ENCODE assay signal across 20 cellular contexts in genomic region chr13:99385940-99386339, GRCh38.
DNase-seq lines count a peak whose midpoint lies in the region; ATAC-seq and TF ChIP-seq lines count a peak whose summit lies in the region.
"Had no signal": no experiment of that assay in that cellular context is flagged by ENCODE, and none has a peak within 500 bp of the region (broad histone marks: within the 10 kb centered on the region; RNA-seq: fewer than 3 reads in every experiment).

No MANE protein-coding gene starts in this region.

- 78 to 94% methylated on average over 5 to 6 of the region's 6 CpGs for WGBS in lower leg skin, 2 donors

- H3K4me1 Mint-ChIP-seq in activated CD4-positive, alpha-beta T cell treated with anti-CD3 and anti-CD28 coated beads, Interleukin-2, amount 10 ng/mL, durations not matched to agents 24 days and 14 days, result peaks cover 58% of the 10 kb centered on the region
- H3K4me1 Mint-ChIP-seq in Caco-2 (ENCODE audit: low read depth, unreplicated experiment), result no peaks in the 10 kb centered on the region
- peaks cover 78% of the 10 kb centered on the region for H3K4me1 Mint-ChIP-seq in activated CD8-positive, alpha-beta T cell treated with anti-CD3 and anti-CD28 coated beads for 36 hours (ENCODE audit: low read depth)
- peaks cover 39 to 43% of the 10 kb centered on the region in 2 donors for H3K4me1 Mint-ChIP-seq in natural killer cell treated with Interleukin-12 subunit alpha and Interleukin-12 subunit beta and Interleukin-15 and Interleukin-18, amount 100 ng/mL, for 72 hours (ENCODE audit: low read depth in 2 of 2)

- intact Hi-C loops in activated CD4-positive, alpha-beta T cell treated with anti-CD3 and anti-CD28 coated beads, Interleukin-2, amount 10 ng/mL, durations not matched to agents 24 days and 14 days (cut with micrococcal nuclease), result loop anchor here (2.0 kb wide), 2 partner anchors 31 to 79 kb away; partner anchors contain the start of gene GPR183
- intact Hi-C loops in Caco-2 (cut with micrococcal nuclease; ENCODE audit: unreplicated experiment), result no loop called here
- intact Hi-C loops in activated CD8-positive, alpha-beta T cell treated with anti-CD3 and anti-CD28 coated beads for 36 hours (cut with micrococcal nuclease), result loop anchor here (2.0 kb wide), 1 partner anchor 29 kb away; no protein-coding TSS in a partner anchor
- intact Hi-C loops in lower leg skin (cut with DNase I; ENCODE audit: low total_unique reads), result no loop called here

- no peaks in the 10 kb centered on the region for H3K27me3 Mint-ChIP-seq in activated CD4-positive, alpha-beta T cell treated with anti-CD3 and anti-CD28 coated beads, Interleukin-2, amount 10 ng/mL, durations not matched to agents 24 days and 14 days
- no peaks in the 10 kb centered on the region for H3K27me3 Mint-ChIP-seq in Caco-2 (ENCODE audit: insufficient read depth, unreplicated experiment)
- H3K27me3 Mint-ChIP-seq in activated CD8-positive, alpha-beta T cell treated with anti-CD3 and anti-CD28 coated beads for 36 hours, result no peaks in the 10 kb centered on the region
- peaks cover 0 to 4% of the 10 kb centered on the region in 2 donors for H3K27me3 Mint-ChIP-seq in natural killer cell treated with Interleukin-12 subunit alpha and Interleukin-12 subunit beta and Interleukin-15 and Interleukin-18, amount 100 ng/mL, for 72 hours
- H3K27me3 Mint-ChIP-seq: naive B cell had no signal

- no peak overlapping the region for H3K4me3 Mint-ChIP-seq in activated CD4-positive, alpha-beta T cell treated with anti-CD3 and anti-CD28 coated beads, Interleukin-2, amount 10 ng/mL, durations not matched to agents 24 days and 14 days
- no peak overlapping the region for H3K4me3 Mint-ChIP-seq in Caco-2 (ENCODE audit: unreplicated experiment)
- no peak overlapping the region for H3K4me3 Mint-ChIP-seq in activated CD8-positive, alpha-beta T cell treated with anti-CD3 and anti-CD28 coated beads for 36 hours
- no peak overlapping the region for H3K4me3 Mint-ChIP-seq in natural killer cell treated with Interleukin-12 subunit alpha and Interleukin-12 subunit beta and Interleukin-15 and Interleukin-18, amount 100 ng/mL, for 72 hours
- H3K4me3 Mint-ChIP-seq: naive B cell had no signal

- POLR2A ChIA-PET in Caco-2 (lab: Charles Lee), result no interaction called here
- POLR2A ChIA-PET in activated CD8-positive, alpha-beta T cell treated with anti-CD3 and anti-CD28 coated beads for 36 hours (lab: Charles Lee), result interaction anchor here (4.7 kb wide), 1 partner anchor 49 kb away, joined by 30 read pairs; no protein-coding TSS in a partner anchor

- ATAC-seq in activated CD8-positive, alpha-beta T cell treated with anti-CD3 and anti-CD28 coated beads for 36 hours, result no peak
- no peak for ATAC-seq in natural killer cell treated with Interleukin-12 subunit alpha and Interleukin-12 subunit beta and Interleukin-15 and Interleukin-18, amount 100 ng/mL, for 72 hours
- ATAC-seq: foreskin keratinocyte, psoas muscle had no signal

- TF ChIP-seq CTCF in Caco-2 (IDR thresholded peaks at IDR 0.05; ENCODE audit: insufficient read depth in 1 of 2, low read depth in 1 of 2, low read length in 1 of 2, severe bottlenecking in 1 of 2, unreplicated experiment in 1 of 2) (no peak), lower leg skin (IDR thresholded peaks at IDR 0.05) (no peak)
- no peak for TF ChIP-seq CTCF in activated CD8-positive, alpha-beta T cell treated with anti-CD3 and anti-CD28 coated beads for 36 hours (IDR thresholded peaks at IDR 0.05)

- TF ChIP-seq POLR2A in lower leg skin (IDR thresholded peaks at IDR 0.05), result no peak

- H3K4me3 ChIP-seq in Caco-2 (ENCODE audit: low read depth, low read length), result no peak overlapping the region
- no peak overlapping the region for H3K4me3 ChIP-seq in lower leg skin (ENCODE audit: low read depth, poor library complexity, severe bottlenecking)
- H3K4me3 ChIP-seq: GM12878, left ventricle myocardium inferior, psoas muscle, stomach had no signal

- no peaks in the 10 kb centered on the region for H3K4me1 ChIP-seq in Caco-2
- H3K4me1 ChIP-seq: foreskin keratinocyte, psoas muscle had no signal

- H3K27ac Mint-ChIP-seq in activated CD4-positive, alpha-beta T cell treated with anti-CD3 and anti-CD28 coated beads, Interleukin-2, amount 10 ng/mL, durations not matched to agents 24 days and 14 days, result peak overlapping the region; percentile 42
- no peak overlapping the region for H3K27ac Mint-ChIP-seq in Caco-2 (ENCODE audit: unreplicated experiment)
- H3K27ac Mint-ChIP-seq in activated CD8-positive, alpha-beta T cell treated with anti-CD3 and anti-CD28 coated beads for 36 hours, result peak overlapping the region; percentile 23
- no peak overlapping the region for H3K27ac Mint-ChIP-seq in natural killer cell treated with Interleukin-12 subunit alpha and Interleukin-12 subunit beta and Interleukin-15 and Interleukin-18, amount 100 ng/mL, for 72 hours

- BruUV-seq in Caco-2 (replicated peaks; lab: Mats Ljungman, UMichigan), result TSS peak; percentile 83

- CTCF ChIA-PET in Caco-2 (lab: Charles Lee), result no interaction called here
- CTCF ChIA-PET in activated CD8-positive, alpha-beta T cell treated with anti-CD3 and anti-CD28 coated beads for 36 hours (lab: Charles Lee), result interaction anchor here (1.2 to 19.3 kb wide), 13 partner anchors 11 to 210 kb away, joined by 3 to 395 read pairs (median 19); partner anchors contain the start of gene UBAC2

- no peaks in the 10 kb centered on the region for H3K27me3 ChIP-seq in Caco-2 (replicated peaks; ENCODE audit: control insufficient read depth, insufficient read depth, low read length)
- H3K27me3 ChIP-seq: foreskin keratinocyte, stomach had no signal

- no peak for DNase-seq in activated CD4-positive, alpha-beta T cell treated with anti-CD3 and anti-CD28 coated beads, Interleukin-2, amount 10 ng/mL, durations not matched to agents 24 days and 14 days
- no peak for DNase-seq in activated CD4-positive, alpha-beta T cell treated with anti-CD3 and anti-CD28 coated beads, Interleukin-2, amount 50 U/mL, for 1 hour
- DNase-seq in Caco-2 (peak in 1 of 2 experiments; percentile 3), lower leg skin (ENCODE audit: low spot score in 2 of 2) (peak; percentile 12 to 68), NK-92 (lab: John Stamatoyannopoulos, UW; ENCODE audit: unreplicated experiment) (no peak), kidney tubule cell (ENCODE audit: low spot score) (no peak)
- no peak for DNase-seq in activated CD8-positive, alpha-beta T cell treated with anti-CD3 and anti-CD28 coated beads for 36 hours
- DNase-seq in natural killer cell treated with Interleukin-12 subunit alpha and Interleukin-12 subunit beta and Interleukin-15 and Interleukin-18, amount 100 ng/mL, for 72 hours (ENCODE audit: low spot score), result no peak
- DNase-seq: amniotic stem cell, foreskin keratinocyte, GOT3, KG1, left ventricle myocardium inferior, naive B cell, NCI-H1105, NCI-H2107, NCI-H82, psoas muscle, stomach had no signal

- peaks cover 32% of the 10 kb centered on the region for H3K36me3 Mint-ChIP-seq in activated CD4-positive, alpha-beta T cell treated with anti-CD3 and anti-CD28 coated beads, Interleukin-2, amount 10 ng/mL, durations not matched to agents 24 days and 14 days (ENCODE audit: low read depth)
- H3K36me3 Mint-ChIP-seq in Caco-2 (ENCODE audit: insufficient read depth, unreplicated experiment), result peaks cover 18% of the 10 kb centered on the region
- H3K36me3 Mint-ChIP-seq in activated CD8-positive, alpha-beta T cell treated with anti-CD3 and anti-CD28 coated beads for 36 hours (ENCODE audit: low read depth), result peaks cover 39% of the 10 kb centered on the region
- H3K36me3 Mint-ChIP-seq in natural killer cell treated with Interleukin-12 subunit alpha and Interleukin-12 subunit beta and Interleukin-15 and Interleukin-18, amount 100 ng/mL, for 72 hours, result no peaks in the 10 kb centered on the region

- H3K36me3 ChIP-seq in Caco-2 (ENCODE audit: control insufficient read depth, insufficient read depth, low read length), result no peaks in the 10 kb centered on the region

- no peaks in the 10 kb centered on the region for H3K9me3 Mint-ChIP-seq in activated CD4-positive, alpha-beta T cell treated with anti-CD3 and anti-CD28 coated beads, Interleukin-2, amount 10 ng/mL, durations not matched to agents 24 days and 14 days
- no peaks in the 10 kb centered on the region for H3K9me3 Mint-ChIP-seq in Caco-2 (ENCODE audit: unreplicated experiment)
- H3K9me3 Mint-ChIP-seq in activated CD8-positive, alpha-beta T cell treated with anti-CD3 and anti-CD28 coated beads for 36 hours, result no peaks in the 10 kb centered on the region
- H3K9me3 Mint-ChIP-seq in natural killer cell treated with Interleukin-12 subunit alpha and Interleukin-12 subunit beta and Interleukin-15 and Interleukin-18, amount 100 ng/mL, for 72 hours, result no peaks in the 10 kb centered on the region
- H3K9me3 Mint-ChIP-seq: naive B cell had no signal

- no peaks in the 10 kb centered on the region for H3K9me3 ChIP-seq in Caco-2
- H3K9me3 ChIP-seq: left ventricle myocardium inferior, psoas muscle, stomach had no signal

Comparison
In these comparisons a context has a peak if more than half of its experiments do, and no peak if none do; other contexts are left out.
1. DNase-seq: peak in lower leg skin (2 of 2); none in activated CD4-positive, alpha-beta T cell treated with anti-CD3 and anti-CD28 coated beads, Interleukin-2, amount 10 ng/mL, durations not matched to agents 24 days and 14 days (single experiment), activated CD4-positive, alpha-beta T cell treated with anti-CD3 and anti-CD28 coated beads, Interleukin-2, amount 50 U/mL, for 1 hour (single experiment), activated CD8-positive, alpha-beta T cell treated with anti-CD3 and anti-CD28 coated beads for 36 hours (single experiment), natural killer cell treated with Interleukin-12 subunit alpha and Interleukin-12 subunit beta and Interleukin-15 and Interleukin-18, amount 100 ng/mL, for 72 hours (single experiment), NK-92 (single experiment) and kidney tubule cell (single experiment).
2. H3K27ac Mint-ChIP-seq: peak in activated CD4-positive, alpha-beta T cell treated with anti-CD3 and anti-CD28 coated beads, Interleukin-2, amount 10 ng/mL, durations not matched to agents 24 days and 14 days (single experiment) and activated CD8-positive, alpha-beta T cell treated with anti-CD3 and anti-CD28 coated beads for 36 hours (single experiment); none in Caco-2 (single experiment) and natural killer cell treated with Interleukin-12 subunit alpha and Interleukin-12 subunit beta and Interleukin-15 and Interleukin-18, amount 100 ng/mL, for 72 hours (0 of 2).
3. intact Hi-C loops: an anchor here in activated CD4-positive, alpha-beta T cell treated with anti-CD3 and anti-CD28 coated beads, Interleukin-2, amount 10 ng/mL, durations not matched to agents 24 days and 14 days (2.0 kb wide) and activated CD8-positive, alpha-beta T cell treated with anti-CD3 and anti-CD28 coated beads for 36 hours (2.0 kb wide); none called in Caco-2 and lower leg skin.